ENCODE assay signal across 14 cellular contexts in genomic region chr2:136207665-136208064, GRCh38.
DNase-seq lines count a peak whose midpoint lies in the region; ATAC-seq and TF ChIP-seq lines count a peak whose summit lies in the region.
"Had no signal": no experiment of that assay in that cellular context is flagged by ENCODE, and none has a peak within 500 bp of the region (broad histone marks: within the 10 kb centered on the region; RNA-seq: fewer than 3 reads in every experiment).

No MANE protein-coding gene starts in this region.

- H4K20me1 ChIP-seq in SU-DHL-6 (ENCODE audit: low read depth, low read length) = no peaks in the 10 kb centered on the region

- no peaks in the 10 kb centered on the region for H3K27me3 Mint-ChIP-seq in stimulated activated naive CD8-positive, alpha-beta T cell treated with anti-CD3 and anti-CD28 coated beads, Interleukin-15, Interleukin-2, amounts not matched to agents 100 ng/mL and 50 ng/mL, for 24 hours
- H3K27me3 Mint-ChIP-seq: activated naive CD4-positive, alpha-beta T cell treated with anti-CD3 and anti-CD28 coated beads, Interleukin-2, amount 50 U/mL, for 24 hours had no signal

- TF ChIP-seq CTCF in left ventricle myocardium inferior (IDR thresholded peaks at IDR 0.05; ENCODE audit: borderline replicate concordance) (no peak), SU-DHL-6 (IDR thresholded peaks at IDR 0.05; ENCODE audit: insufficient read depth, low read length, poor library complexity, severe bottlenecking) (no peak)

- H3K9me3 ChIP-seq in left ventricle myocardium inferior (replicated peaks) (peaks cover 2% of the 10 kb centered on the region), SU-DHL-6 (ENCODE audit: insufficient read depth, low read length) (peaks cover 11% of the 10 kb centered on the region; the same call in 1 of the 2 replicates)

- peaks cover 69% of the 10 kb centered on the region for H3K4me1 Mint-ChIP-seq in stimulated activated naive CD8-positive, alpha-beta T cell treated with anti-CD3 and anti-CD28 coated beads, Interleukin-15, Interleukin-2, amounts not matched to agents 100 ng/mL and 50 ng/mL, for 24 hours (ENCODE audit: low read depth)

- peaks cover 14% of the 10 kb centered on the region for H3K36me3 Mint-ChIP-seq in stimulated activated naive CD8-positive, alpha-beta T cell treated with anti-CD3 and anti-CD28 coated beads, Interleukin-15, Interleukin-2, amounts not matched to agents 100 ng/mL and 50 ng/mL, for 24 hours (ENCODE audit: low read depth)

- peak overlapping the region; percentile 55 for H3K9ac ChIP-seq in SU-DHL-6 (ENCODE audit: low read length)

- H3K4me1 ChIP-seq in left ventricle myocardium inferior = no peaks in the 10 kb centered on the region

- H3F3A ChIP-seq in SU-DHL-6 (ENCODE audit: insufficient read depth) = peaks cover 20% of the 10 kb centered on the region

- H3K27me3 ChIP-seq in left ventricle myocardium inferior (ENCODE audit: low read depth) (peaks cover 12% of the 10 kb centered on the region), SU-DHL-6 (ENCODE audit: low read length) (no peaks in the 10 kb centered on the region)

- H3K27ac ChIP-seq in left ventricle myocardium inferior (replicated peaks) (no peak overlapping the region), SU-DHL-6 (ENCODE audit: low read depth, low read length) (peak overlapping the region; percentile 94)

- ATAC-seq in Right ventricle myocardium inferior = peak; percentile 42
- peak; percentile 10 for ATAC-seq in GM21825 (IDR thresholded peaks at IDR 0.05; ENCODE audit: unreplicated experiment)
- no peak for ATAC-seq in GM21737 (IDR thresholded peaks at IDR 0.05; ENCODE audit: unreplicated experiment)
- no peak for ATAC-seq in sciatic nerve
- ATAC-seq: Panc1 had no signal

- no peaks in the 10 kb centered on the region for H3K36me3 ChIP-seq in left ventricle myocardium inferior
- peaks cover 8% of the 10 kb centered on the region; the same call in 1 of the 2 replicates for H3K36me3 ChIP-seq in SU-DHL-6 (ENCODE audit: low read length)

- H3K4me3 Mint-ChIP-seq in stimulated activated naive CD8-positive, alpha-beta T cell treated with anti-CD3 and anti-CD28 coated beads, Interleukin-15, Interleukin-2, amounts not matched to agents 100 ng/mL and 50 ng/mL, for 24 hours = peak overlapping the region; percentile 53
- H3K4me3 Mint-ChIP-seq: activated naive CD4-positive, alpha-beta T cell treated with anti-CD3 and anti-CD28 coated beads, Interleukin-2, amount 50 U/mL, for 24 hours had no signal

- H3K4me2 ChIP-seq in SU-DHL-6 (ENCODE audit: low read depth, low read length, poor library complexity, severe bottlenecking) = peak overlapping the region; percentile 73

- no peak overlapping the region for H3K4me3 ChIP-seq in left ventricle myocardium inferior
- no peak overlapping the region for H3K4me3 ChIP-seq in SU-DHL-6 (ENCODE audit: insufficient read depth, low read length, poor library complexity, severe bottlenecking)

- no peaks in the 10 kb centered on the region for H3K9me2 ChIP-seq in SU-DHL-6 (replicated peaks; ENCODE audit: insufficient read depth, low read length)

- DNase-seq in Right ventricle myocardium inferior (ENCODE audit: missing footprints) = no peak
- DNase-seq in left ventricle myocardium inferior = no peak
- no peak for DNase-seq in stimulated activated CD4-positive, alpha-beta T cell treated with anti-CD3 and anti-CD28 coated beads, Interleukin-2, amount 100 ng/mL, for 48 hours
- DNase-seq in sciatic nerve (ENCODE audit: low spot score) = no peak
- DNase-seq: central memory CD4-positive, alpha-beta T cell; NCI-H2171 treated with DMSO at 0.1 percent for 48 hours; stimulated activated CD4-positive, alpha-beta T cell treated with anti-CD3 and anti-CD28 coated beads, Interleukin-4, amount 100 ng/mL, for 1 hour; stimulated activated naive CD4-positive, alpha-beta T cell treated with Interleukin-2 at 50 U/mL for 16 hours had no signal

- H2AFZ ChIP-seq in SU-DHL-6 (ENCODE audit: low read depth, low read length, severe bottlenecking) = no peak overlapping the region

- H3K79me2 ChIP-seq in SU-DHL-6 (ENCODE audit: insufficient read depth, low read length) = no peaks in the 10 kb centered on the region

- intact Hi-C loops in Right ventricle myocardium inferior (cut with DNase I) (no loop called here), left ventricle myocardium inferior (cut with micrococcal nuclease) (no loop called here), sciatic nerve (cut with DNase I) (no loop called here)

- H3K9me3 Mint-ChIP-seq in stimulated activated naive CD8-positive, alpha-beta T cell treated with anti-CD3 and anti-CD28 coated beads, Interleukin-15, Interleukin-2, amounts not matched to agents 100 ng/mL and 50 ng/mL, for 24 hours = peaks cover 15% of the 10 kb centered on the region

- H3K27ac Mint-ChIP-seq in stimulated activated naive CD8-positive, alpha-beta T cell treated with anti-CD3 and anti-CD28 coated beads, Interleukin-15, Interleukin-2, amounts not matched to agents 100 ng/mL and 50 ng/mL, for 24 hours = peak overlapping the region; percentile 85
- H3K27ac Mint-ChIP-seq: activated naive CD4-positive, alpha-beta T cell treated with anti-CD3 and anti-CD28 coated beads, Interleukin-2, amount 50 U/mL, for 24 hours had no signal

Comparison
In these comparisons a context has a peak if more than half of its experiments do, and no peak if none do; other contexts are left out.
1. ATAC-seq: peak in Right ventricle myocardium inferior (single experiment) and GM21825 (single experiment); none in GM21737 (single experiment) and sciatic nerve (single experiment).